In the genomic region with DNA sequence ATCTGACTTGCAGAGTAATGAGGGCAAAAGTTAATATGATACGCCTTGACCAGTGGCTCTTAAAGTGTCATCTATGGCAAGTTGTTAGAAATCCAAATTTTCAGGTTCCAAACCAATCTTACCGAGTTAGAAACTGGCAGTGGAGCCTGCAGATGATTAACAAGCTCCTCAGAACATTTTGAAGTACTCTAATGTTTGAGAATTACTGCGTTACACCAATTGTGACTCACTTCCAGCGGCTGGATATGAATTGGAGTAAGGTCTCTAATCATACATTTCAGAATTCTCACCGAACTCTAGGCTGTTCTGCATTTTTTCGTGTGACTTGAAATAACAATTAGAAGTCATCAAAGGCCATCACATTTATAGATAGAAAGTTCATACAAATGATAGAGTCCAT, we compare ENCODE assay signal across 18 cellular contexts.
"Had no signal": no experiment of that assay in that cellular context is flagged by ENCODE, and none has a peak within 500 bp of the region (broad histone marks: within the 10 kb centered on the region; RNA-seq: fewer than 3 reads in every experiment).

No MANE protein-coding gene starts in this region.

- DNase-seq: esophagus squamous epithelium; foreskin fibroblast; immature natural killer cell; left cardiac atrium; left ventricle myocardium superior; mammary epithelial cell; naive thymus-derived CD4-positive, alpha-beta T cell; psoas muscle; retina; right lobe of liver; stimulated activated CD4-positive, alpha-beta T cell treated with anti-CD3 and anti-CD28 coated beads, Interleukin-2, amount 100 ng/mL, for 24 hours; stimulated activated CD4-positive, alpha-beta T cell treated with anti-CD3 and anti-CD28 coated beads, Interleukin-4, amount 100 ng/mL, for 4 hours; stimulated activated naive B cell treated with anti-CD40 and anti-IgM and Interleukin-4, amounts not matched to agents 10 μg/mL and 1 μg/mL and 100 μg/mL, for 72 hours; stimulated activated naive CD8-positive, alpha-beta T cell treated with anti-CD3 and anti-CD28 coated beads, Interleukin-15, amount 100 ng/mL, for 72 hours; testis; trophoblast cell had no signal

- H3K27ac ChIP-seq: esophagus squamous epithelium, gastroesophageal sphincter, neutrophil, psoas muscle, right lobe of liver, testis had no signal

- H3K9me3 ChIP-seq: esophagus squamous epithelium, gastroesophageal sphincter, neutrophil, psoas muscle, right lobe of liver, testis had no signal

- ATAC-seq: gastroesophageal sphincter; left cardiac atrium; left ventricle myocardium superior; naive thymus-derived CD4-positive, alpha-beta T cell; psoas muscle; right lobe of liver; stimulated activated naive B cell treated with anti-CD40 and anti-IgM and Interleukin-4, amounts not matched to agents 10 μg/mL and 1 μg/mL and 100 μg/mL, for 72 hours; stimulated activated naive CD8-positive, alpha-beta T cell treated with anti-CD3 and anti-CD28 coated beads, Interleukin-15, amount 100 ng/mL, for 72 hours had no signal

- H3K36me3 ChIP-seq: esophagus squamous epithelium, gastroesophageal sphincter, neutrophil, right lobe of liver had no signal

- H3K4me3 ChIP-seq: esophagus squamous epithelium, gastroesophageal sphincter, psoas muscle, right lobe of liver, testis had no signal

- H3K4me1 ChIP-seq: esophagus squamous epithelium, gastroesophageal sphincter, psoas muscle, right lobe of liver, testis had no signal

- H3K27me3 ChIP-seq: esophagus squamous epithelium, gastroesophageal sphincter, neutrophil, right lobe of liver, testis had no signal
